In the genomic region with DNA sequence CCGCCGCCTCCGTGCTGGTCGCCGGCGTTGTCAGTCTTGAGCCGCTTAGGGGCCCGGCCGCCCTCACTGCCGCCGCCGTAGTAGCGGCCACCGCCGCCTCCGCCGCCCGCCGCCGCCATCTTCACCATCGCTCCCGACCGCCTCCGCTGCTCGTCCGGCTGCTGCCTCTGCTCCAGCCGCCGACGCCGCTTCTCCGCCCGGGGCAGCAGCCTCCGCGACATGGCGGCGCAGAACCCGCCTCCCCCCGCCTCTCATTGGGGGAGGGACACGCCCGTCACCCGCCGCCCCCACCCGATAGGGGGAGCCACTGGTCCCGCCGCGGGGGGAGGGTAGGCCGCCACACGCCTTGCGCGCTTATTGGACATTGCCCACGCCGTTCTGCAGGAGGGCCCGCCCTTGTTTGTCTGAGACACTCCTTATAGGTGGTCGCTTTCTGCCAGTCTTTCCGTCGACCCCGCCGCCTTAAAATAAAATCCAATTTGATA, we compare ENCODE assay signal across 1 cellular context.
TF ChIP-seq lines count a peak whose summit lies in the region.

Gene HNRNPL, minus strand, starts transcription at position 241 of the 485 bp plus-strand sequence. Its CDS starts 20 bp downstream, at position 221.

TF ChIP-seq in WTC11, 78 proteins besides CTCF, POLR2A, EP300 and RAD21 (continued from another document):
- TF ChIP-seq, protein P1, sequence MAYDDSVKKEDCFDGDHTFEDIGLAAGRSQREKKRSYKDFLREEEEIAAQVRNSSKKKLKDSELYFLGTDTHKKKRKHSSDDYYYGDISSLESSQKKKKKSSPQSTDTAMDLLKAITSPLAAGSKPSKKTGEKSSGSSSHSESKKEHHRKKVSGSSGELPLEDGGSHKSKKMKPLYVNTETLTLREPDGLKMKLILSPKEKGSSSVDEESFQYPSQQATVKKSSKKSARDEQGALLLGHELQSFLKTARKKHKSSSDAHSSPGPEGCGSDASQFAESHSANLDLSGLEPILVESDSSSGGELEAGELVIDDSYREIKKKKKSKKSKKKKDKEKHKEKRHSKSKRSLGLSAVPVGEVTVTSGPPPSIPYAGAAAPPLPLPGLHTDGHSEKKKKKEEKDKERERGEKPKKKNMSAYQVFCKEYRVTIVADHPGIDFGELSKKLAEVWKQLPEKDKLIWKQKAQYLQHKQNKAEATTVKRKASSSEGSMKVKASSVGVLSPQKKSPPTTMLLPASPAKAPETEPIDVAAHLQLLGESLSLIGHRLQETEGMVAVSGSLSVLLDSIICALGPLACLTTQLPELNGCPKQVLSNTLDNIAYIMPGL (CRISPR knock-in tag; IDR thresholded peaks at IDR 0.05): 0 out of 2 replicates have a peak, but pooled peaks have one; percentile 33
- TF ChIP-seq GABPB1 (CRISPR knock-in tag; IDR thresholded peaks at IDR 0.05) (peak; percentile 16; the same call in 1 of the 2 replicates), HMGA2 (CRISPR knock-in tag; IDR thresholded peaks at IDR 0.05) (no peak)
- TF ChIP-seq, protein P2, sequence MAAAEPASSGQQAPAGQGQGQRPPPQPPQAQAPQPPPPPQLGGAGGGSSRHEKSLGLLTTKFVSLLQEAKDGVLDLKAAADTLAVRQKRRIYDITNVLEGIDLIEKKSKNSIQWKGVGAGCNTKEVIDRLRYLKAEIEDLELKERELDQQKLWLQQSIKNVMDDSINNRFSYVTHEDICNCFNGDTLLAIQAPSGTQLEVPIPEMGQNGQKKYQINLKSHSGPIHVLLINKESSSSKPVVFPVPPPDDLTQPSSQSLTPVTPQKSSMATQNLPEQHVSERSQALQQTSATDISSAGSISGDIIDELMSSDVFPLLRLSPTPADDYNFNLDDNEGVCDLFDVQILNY (CRISPR knock-in tag; IDR thresholded peaks at IDR 0.05): peak; percentile 16; the same call in 1 of the 2 replicates
- TF ChIP-seq, protein P3, sequence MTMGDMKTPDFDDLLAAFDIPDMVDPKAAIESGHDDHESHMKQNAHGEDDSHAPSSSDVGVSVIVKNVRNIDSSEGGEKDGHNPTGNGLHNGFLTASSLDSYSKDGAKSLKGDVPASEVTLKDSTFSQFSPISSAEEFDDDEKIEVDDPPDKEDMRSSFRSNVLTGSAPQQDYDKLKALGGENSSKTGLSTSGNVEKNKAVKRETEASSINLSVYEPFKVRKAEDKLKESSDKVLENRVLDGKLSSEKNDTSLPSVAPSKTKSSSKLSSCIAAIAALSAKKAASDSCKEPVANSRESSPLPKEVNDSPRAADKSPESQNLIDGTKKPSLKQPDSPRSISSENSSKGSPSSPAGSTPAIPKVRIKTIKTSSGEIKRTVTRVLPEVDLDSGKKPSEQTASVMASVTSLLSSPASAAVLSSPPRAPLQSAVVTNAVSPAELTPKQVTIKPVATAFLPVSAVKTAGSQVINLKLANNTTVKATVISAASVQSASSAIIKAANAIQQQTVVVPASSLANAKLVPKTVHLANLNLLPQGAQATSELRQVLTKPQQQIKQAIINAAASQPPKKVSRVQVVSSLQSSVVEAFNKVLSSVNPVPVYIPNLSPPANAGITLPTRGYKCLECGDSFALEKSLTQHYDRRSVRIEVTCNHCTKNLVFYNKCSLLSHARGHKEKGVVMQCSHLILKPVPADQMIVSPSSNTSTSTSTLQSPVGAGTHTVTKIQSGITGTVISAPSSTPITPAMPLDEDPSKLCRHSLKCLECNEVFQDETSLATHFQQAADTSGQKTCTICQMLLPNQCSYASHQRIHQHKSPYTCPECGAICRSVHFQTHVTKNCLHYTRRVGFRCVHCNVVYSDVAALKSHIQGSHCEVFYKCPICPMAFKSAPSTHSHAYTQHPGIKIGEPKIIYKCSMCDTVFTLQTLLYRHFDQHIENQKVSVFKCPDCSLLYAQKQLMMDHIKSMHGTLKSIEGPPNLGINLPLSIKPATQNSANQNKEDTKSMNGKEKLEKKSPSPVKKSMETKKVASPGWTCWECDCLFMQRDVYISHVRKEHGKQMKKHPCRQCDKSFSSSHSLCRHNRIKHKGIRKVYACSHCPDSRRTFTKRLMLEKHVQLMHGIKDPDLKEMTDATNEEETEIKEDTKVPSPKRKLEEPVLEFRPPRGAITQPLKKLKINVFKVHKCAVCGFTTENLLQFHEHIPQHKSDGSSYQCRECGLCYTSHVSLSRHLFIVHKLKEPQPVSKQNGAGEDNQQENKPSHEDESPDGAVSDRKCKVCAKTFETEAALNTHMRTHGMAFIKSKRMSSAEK (CRISPR knock-in tag; IDR thresholded peaks at IDR 0.05; ENCODE audit: borderline replicate concordance): 0 out of 2 replicates have a peak, but pooled peaks have one; percentile 36
- TF ChIP-seq, protein P4, sequence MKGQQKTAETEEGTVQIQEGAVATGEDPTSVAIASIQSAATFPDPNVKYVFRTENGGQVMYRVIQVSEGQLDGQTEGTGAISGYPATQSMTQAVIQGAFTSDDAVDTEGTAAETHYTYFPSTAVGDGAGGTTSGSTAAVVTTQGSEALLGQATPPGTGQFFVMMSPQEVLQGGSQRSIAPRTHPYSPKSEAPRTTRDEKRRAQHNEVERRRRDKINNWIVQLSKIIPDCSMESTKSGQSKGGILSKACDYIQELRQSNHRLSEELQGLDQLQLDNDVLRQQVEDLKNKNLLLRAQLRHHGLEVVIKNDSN (CRISPR knock-in tag; IDR thresholded peaks at IDR 0.05): 0 out of 2 replicates have a peak, but pooled peaks have one; percentile 18
